ENCODE assay signal across 28 cellular contexts in the genomic region with DNA sequence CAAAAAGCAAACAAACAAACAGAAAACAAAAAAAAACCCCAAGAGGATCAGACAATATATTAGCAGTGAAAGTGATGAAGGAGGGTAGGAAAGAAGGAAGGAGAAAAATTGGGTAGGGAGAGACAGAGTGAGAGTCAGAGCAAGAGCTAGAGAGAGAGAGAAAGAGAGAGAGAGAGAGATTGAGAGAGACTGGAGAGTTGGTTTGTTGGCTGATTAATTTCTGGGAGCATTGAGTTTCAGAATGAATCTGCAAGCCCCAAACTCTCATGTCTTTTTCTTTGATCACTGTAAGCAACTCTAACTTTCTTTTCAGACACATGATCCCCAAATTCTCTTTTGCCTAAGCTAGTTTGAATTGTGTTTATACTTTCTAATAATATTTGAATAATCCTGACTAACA.
DNase-seq lines count a peak whose midpoint lies in the region; ATAC-seq and TF ChIP-seq lines count a peak whose summit lies in the region.
"Had no signal": no experiment of that assay in that cellular context is flagged by ENCODE, and none has a peak within 500 bp of the region (broad histone marks: within the 10 kb centered on the region; RNA-seq: fewer than 3 reads in every experiment).

No MANE protein-coding gene starts in this region.

- in situ Hi-C loops in KBM-7 (cut with MboI; ENCODE audit: low pct_unique_long_range_greater_than_20kb, low sequenced_read_pairs), result no loop called here

- CTCF ChIA-PET in activated naive CD4-positive, alpha-beta T cell treated with anti-CD3 and anti-CD28 coated beads for 36 hours (lab: Charles Lee), result interaction anchor here (1.4 kb wide), 1 partner anchor 164 kb away, joined by 3 read pairs; no protein-coding TSS in a partner anchor

- H3K4me3 Mint-ChIP-seq in activated naive CD4-positive, alpha-beta T cell treated with anti-CD3 and anti-CD28 coated beads for 36 hours, result no peak overlapping the region
- H3K4me3 Mint-ChIP-seq in activated T-helper 17 cell treated with anti-CD3 and anti-CD28 coated beads, Interleukin-2, amount 50 U/mL, for 72 hours, result no peak overlapping the region
- H3K4me3 Mint-ChIP-seq: CD14-positive monocyte; CD8-positive, alpha-beta memory T cell; T-cell had no signal

- peaks cover 9 to 20% of the 10 kb centered on the region in 2 donors for H3K9me3 Mint-ChIP-seq in activated naive CD4-positive, alpha-beta T cell treated with anti-CD3 and anti-CD28 coated beads, Interleukin-2, amount 50 U/mL, for 72 hours
- H3K9me3 Mint-ChIP-seq in activated naive CD4-positive, alpha-beta T cell treated with anti-CD3 and anti-CD28 coated beads for 36 hours, result no peaks in the 10 kb centered on the region
- H3K9me3 Mint-ChIP-seq in activated T-helper 17 cell treated with anti-CD3 and anti-CD28 coated beads, Interleukin-2, amount 50 U/mL, for 72 hours, result peaks cover 14% of the 10 kb centered on the region

- intact Hi-C loops in activated naive CD4-positive, alpha-beta T cell treated with anti-CD3 and anti-CD28 coated beads for 36 hours (cut with micrococcal nuclease), result no loop called here
- intact Hi-C loops in lower leg skin (cut with DNase I; ENCODE audit: low total_unique reads), result no loop called here

- H3K4me1 Mint-ChIP-seq in activated naive CD4-positive, alpha-beta T cell treated with anti-CD3 and anti-CD28 coated beads for 36 hours (ENCODE audit: low read depth), result no peaks in the 10 kb centered on the region
- H3K4me1 Mint-ChIP-seq in activated T-helper 17 cell treated with anti-CD3 and anti-CD28 coated beads, Interleukin-2, amount 50 U/mL, for 72 hours, result no peaks in the 10 kb centered on the region
- H3K4me1 Mint-ChIP-seq: CD14-positive monocyte; CD8-positive, alpha-beta memory T cell; T-cell had no signal

- TF ChIP-seq POLR2A in lower leg skin (IDR thresholded peaks at IDR 0.05), result no peak

- H3K4me3 ChIP-seq in lower leg skin (ENCODE audit: low read depth, poor library complexity, severe bottlenecking), result no peak overlapping the region
- H3K4me3 ChIP-seq: SJSA1 had no signal

- TF ChIP-seq CTCF in lower leg skin (IDR thresholded peaks at IDR 0.05), result no peak

- no peak for DNase-seq in activated naive CD4-positive, alpha-beta T cell treated with anti-CD3 and anti-CD28 coated beads, Interleukin-2, amount 50 U/mL, for 72 hours (ENCODE audit: low spot score in 2 of 2)
- DNase-seq in activated naive CD4-positive, alpha-beta T cell treated with anti-CD3 and anti-CD28 coated beads for 36 hours, result no peak
- no peak for DNase-seq in KBM-7
- no peak for DNase-seq in amygdala (lab: John Stamatoyannopoulos, UW)
- no peak for DNase-seq in lower leg skin (ENCODE audit: low spot score in 2 of 2)
- DNase-seq: ACHN; BE2C; CD8-positive, alpha-beta memory T cell; DMS 273 treated with DMSO at 0.1 percent for 48 hours; DMS79; EL; GDM1; Karpas-422; MV-4-11; NCI-H1105; NCI-H146; NCI-H1930; NCI-H2107; NCI-H524; NCI-H748 treated with DMSO at 0.1 percent for 48 hours; NK-92 treated with Interleukin-12 subunit alpha and Interleukin-12 subunit beta, amount 100 ng/mL, for 24 hours; Right ventricle myocardium superior; RPMI8226; T-cell had no signal

- peaks cover 11% of the 10 kb centered on the region for H3K27me3 Mint-ChIP-seq in activated naive CD4-positive, alpha-beta T cell treated with anti-CD3 and anti-CD28 coated beads for 36 hours (ENCODE audit: low read depth)
- peaks cover 8% of the 10 kb centered on the region for H3K27me3 Mint-ChIP-seq in activated T-helper 17 cell treated with anti-CD3 and anti-CD28 coated beads, Interleukin-2, amount 50 U/mL, for 72 hours
- H3K27me3 Mint-ChIP-seq: CD8-positive, alpha-beta memory T cell had no signal

- H3K36me3 Mint-ChIP-seq in activated naive CD4-positive, alpha-beta T cell treated with anti-CD3 and anti-CD28 coated beads, Interleukin-2, amount 50 U/mL, for 72 hours, result no peaks in the 10 kb centered on the region
- H3K36me3 Mint-ChIP-seq in activated naive CD4-positive, alpha-beta T cell treated with anti-CD3 and anti-CD28 coated beads for 36 hours (ENCODE audit: low read depth), result peaks cover 2% of the 10 kb centered on the region
- H3K36me3 Mint-ChIP-seq in activated T-helper 17 cell treated with anti-CD3 and anti-CD28 coated beads, Interleukin-2, amount 50 U/mL, for 72 hours (ENCODE audit: low read depth), result no peaks in the 10 kb centered on the region
- H3K36me3 Mint-ChIP-seq: CD14-positive monocyte, T-cell had no signal

- peak; percentile 22 to 79 for ATAC-seq in activated naive CD4-positive, alpha-beta T cell treated with anti-CD3 and anti-CD28 coated beads, Interleukin-2, amount 50 U/mL, for 72 hours
- peak; percentile 54 for ATAC-seq in HG02610 (IDR thresholded peaks at IDR 0.05; ENCODE audit: unreplicated experiment)
- peak; percentile 31 for ATAC-seq in activated T-helper 17 cell treated with anti-CD3 and anti-CD28 coated beads, Interleukin-2, amount 50 U/mL, for 72 hours (replicated peaks)
- ATAC-seq: T-cell had no signal

- no peak overlapping the region for H3K27ac Mint-ChIP-seq in activated naive CD4-positive, alpha-beta T cell treated with anti-CD3 and anti-CD28 coated beads, Interleukin-2, amount 50 U/mL, for 72 hours
- no peak overlapping the region for H3K27ac Mint-ChIP-seq in activated naive CD4-positive, alpha-beta T cell treated with anti-CD3 and anti-CD28 coated beads for 36 hours
- H3K27ac Mint-ChIP-seq in activated T-helper 17 cell treated with anti-CD3 and anti-CD28 coated beads, Interleukin-2, amount 50 U/mL, for 72 hours, result no peak overlapping the region
- H3K27ac Mint-ChIP-seq: CD14-positive monocyte, T-cell had no signal
